In genomic region chr2:181393472-181393871, GRCh38 we compare ENCODE assay signal across 8 cellular contexts.
DNase-seq lines count a peak whose midpoint lies in the region; TF ChIP-seq lines count a peak whose summit lies in the region.

No MANE protein-coding gene starts in this region.

- no peaks in the 10 kb centered on the region for H3K27me3 Mint-ChIP-seq in brain

- H3K79me2 ChIP-seq in DOHH2 (ENCODE audit: control insufficient read depth, low read length) (no peaks in the 10 kb centered on the region), osteoblast (ENCODE audit: insufficient read depth, low read length) (no peaks in the 10 kb centered on the region)

- no peak overlapping the region for H3K27ac ChIP-seq in DOHH2 (ENCODE audit: low read depth, low read length)
- peak overlapping the region; percentile 72 for H3K27ac ChIP-seq in osteoblast (ENCODE audit: low read depth, low read length)
- no peak overlapping the region for H3K27ac ChIP-seq in uterus

- peak overlapping the region; percentile 53 for H3K4me2 ChIP-seq in DOHH2 (ENCODE audit: low read length)
- H3K4me2 ChIP-seq in osteoblast (ENCODE audit: insufficient read depth, low read length) = peak overlapping the region; percentile 68

- H3K4me3 Mint-ChIP-seq in brain = peak overlapping the region in 4 of 5 experiments; percentile 6 to 42 (median 18)

- no peaks in the 10 kb centered on the region for H3K9me3 ChIP-seq in DOHH2 (ENCODE audit: control insufficient read depth, insufficient read depth, low read length)
- no peaks in the 10 kb centered on the region for H3K9me3 ChIP-seq in osteoblast (ENCODE audit: low read depth, low read length)
- H3K9me3 ChIP-seq in uterus = no peaks in the 10 kb centered on the region

- H3K4me1 Mint-ChIP-seq in brain = peaks cover 25% of the 10 kb centered on the region

- no peaks in the 10 kb centered on the region for H3K36me3 Mint-ChIP-seq in brain

- H3K27ac Mint-ChIP-seq in brain = peak overlapping the region in 4 of 5 experiments; percentile 3 to 46 (median 30)

- no peak for TF ChIP-seq CTCF in DOHH2 (IDR thresholded peaks at IDR 0.05; ENCODE audit: low read depth, low read length, poor library complexity, severe bottlenecking)
- no peak for TF ChIP-seq CTCF in brain (conservative IDR thresholded peaks at IDR 0.05)
- TF ChIP-seq CTCF in osteoblast (IDR thresholded peaks at IDR 0.05; ENCODE audit: extremely low read depth, low read depth, low read length) = no peak
- TF ChIP-seq CTCF in uterus (IDR thresholded peaks at IDR 0.05) = no peak

- H3K27me3 ChIP-seq in DOHH2 (ENCODE audit: control insufficient read depth, low read length) = no peaks in the 10 kb centered on the region
- no peaks in the 10 kb centered on the region for H3K27me3 ChIP-seq in osteoblast (ENCODE audit: insufficient read depth, low read length)
- H3K27me3 ChIP-seq in uterus = no peaks in the 10 kb centered on the region

- H3F3A ChIP-seq in DOHH2 (ENCODE audit: control insufficient read depth, insufficient read depth) = no peaks in the 10 kb centered on the region; the same call in 1 of the 2 replicates

- no peak for TF ChIP-seq POLR2A in uterus (IDR thresholded peaks at IDR 0.05)

- H4K20me1 ChIP-seq in DOHH2 (ENCODE audit: control insufficient read depth, insufficient read depth, low read depth, low read length) (no peaks in the 10 kb centered on the region), osteoblast (ENCODE audit: insufficient read depth, low read length) (no peaks in the 10 kb centered on the region)

- H3K36me3 ChIP-seq in DOHH2 (ENCODE audit: control insufficient read depth, low read length) (no peaks in the 10 kb centered on the region), osteoblast (ENCODE audit: insufficient read depth, low read length) (no peaks in the 10 kb centered on the region), uterus (no peaks in the 10 kb centered on the region)

- H3K9me3 Mint-ChIP-seq in brain = no peaks in the 10 kb centered on the region

- DNase-seq in HCEC 1CT (peak; percentile 73), NCI-H69 (lab: John Stamatoyannopoulos, UW) (peak; percentile 55), osteoblast (ENCODE audit: insufficient read length, low spot score, missing footprints) (peak; percentile 80), foreskin melanocyte (no peak), HK-2 (ENCODE audit: unreplicated experiment) (no peak), uterus (no peak)

- H3K4me1 ChIP-seq in DOHH2 (ENCODE audit: control insufficient read depth, low read length) = peaks cover 23% of the 10 kb centered on the region
- H3K4me1 ChIP-seq in osteoblast (ENCODE audit: insufficient read depth, low read length) = peaks cover 6% of the 10 kb centered on the region
- H3K4me1 ChIP-seq in uterus = no peaks in the 10 kb centered on the region

- H3K4me3 ChIP-seq in DOHH2 (ENCODE audit: low read length) (peak overlapping the region; percentile 25; the same call in 1 of the 2 replicates), osteoblast (ENCODE audit: insufficient read depth, low read length) (peak overlapping the region; percentile 34), uterus (no peak overlapping the region)

- intact Hi-C loops in uterus (cut with DNase I; ENCODE audit: low total_unique reads) = no loop called here

- H3K9me2 ChIP-seq in DOHH2 (replicated peaks; ENCODE audit: control insufficient read depth, low read length) = no peaks in the 10 kb centered on the region

- peak overlapping the region; percentile 88 for H2AFZ ChIP-seq in osteoblast (ENCODE audit: low read length)

Comparison
In these comparisons a context has a peak if more than half of its experiments do, and no peak if none do; other contexts are left out.
1. H3K4me3 ChIP-seq: peak in DOHH2 (single experiment) and osteoblast (single experiment); none in uterus (0 of 2).
2. DNase-seq: peak in HCEC 1CT (single experiment), NCI-H69 (single experiment) and osteoblast (single experiment); none in foreskin melanocyte (single experiment), HK-2 (single experiment) and uterus (0 of 2).